11 cellular contexts compared by ENCODE assay signal in the genomic region with DNA sequence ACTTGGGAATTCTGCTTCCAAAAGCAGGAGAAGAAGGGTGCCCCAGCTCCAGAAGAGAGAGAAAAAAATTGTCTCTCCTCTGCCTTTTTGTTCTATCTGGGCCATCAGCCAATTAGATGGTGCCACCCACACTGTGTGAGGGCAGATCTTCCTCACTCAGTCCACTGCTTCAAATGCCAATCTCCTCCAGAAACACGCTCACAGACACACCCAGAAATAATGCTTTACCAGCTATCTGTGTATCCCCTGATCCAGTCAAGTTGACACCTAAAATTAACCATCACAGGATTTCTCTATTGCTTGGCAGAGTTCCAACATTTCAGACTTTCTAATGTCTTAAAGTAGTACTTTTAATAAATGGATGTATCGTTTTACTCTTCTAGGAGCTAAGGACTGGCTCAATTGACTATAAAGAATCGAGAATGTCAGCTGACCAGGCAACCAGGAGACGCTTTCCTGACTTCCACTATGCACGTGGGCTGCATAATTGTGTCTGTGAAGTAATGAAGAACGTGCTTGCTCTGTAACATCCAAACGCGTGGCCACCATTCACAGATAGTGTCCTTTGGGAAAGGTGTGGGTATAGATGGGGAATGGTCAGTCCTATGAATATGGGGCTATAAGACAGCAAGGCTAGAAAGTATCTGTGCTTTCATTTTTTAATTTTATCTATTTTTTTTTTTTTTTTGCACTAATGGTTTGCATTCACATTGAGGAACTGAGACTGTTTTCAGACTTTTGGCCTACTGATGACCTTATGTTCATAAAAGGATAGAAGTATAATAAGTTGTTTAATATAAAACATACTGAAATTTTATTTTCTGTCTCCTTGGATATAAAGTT. TPM values are rescaled to one million over a fixed set of nuclear protein-coding genes. Genes with fewer than 3 reads are reported as not detected.
DNase-seq lines count a peak whose midpoint lies in the region; ATAC-seq, FAIRE-seq and TF ChIP-seq lines count a peak whose summit lies in the region.
"Had no signal": no experiment of that assay in that cellular context is flagged by ENCODE, and none has a peak within 500 bp of the region (broad histone marks: within the 10 kb centered on the region; RNA-seq: fewer than 3 reads in every experiment).

No MANE protein-coding gene starts in this region.

- intact Hi-C loops in pancreas (cut with DNase I) = no loop called here

- WGBS in GM23248 (ENCODE audit: low coverage in 1 of 2, low lambda C conversion rate in 2 of 2, missing lambda C conversion rate in 2 of 2), 2 experiments = 81 to 85% methylated on average over 8 of the region's 8 CpGs
- 76 to 91% methylated on average over 8 of the region's 8 CpGs for WGBS in pancreas, 2 donors

- no peak overlapping the region for H3K9ac ChIP-seq in GM23248

- peak; percentile 55 for DNase-seq in GM23248
- DNase-seq in NCI-H2227 treated with DMSO at 0.1 percent for 48 hours (lab: John Stamatoyannopoulos, UW) = peak; percentile 4
- DNase-seq in renal cortical epithelial cell (ENCODE audit: low read depth) = peak; percentile 30
- no peak for DNase-seq in pancreas
- no peak for DNase-seq in SW480 (ENCODE audit: low spot score)
- no peak for DNase-seq in DMS53 (lab: John Stamatoyannopoulos, UW)
- DNase-seq: activated naive CD8-positive, alpha-beta T cell treated with anti-CD3 and anti-CD28 coated beads, Interleukin-2, amount 50 U/mL, for 24 hours; kidney; NCI-H2029 treated with DMSO at 0.1 percent for 48 hours had no signal

- peak; percentile 67 for ATAC-seq in GM18867 (IDR thresholded peaks at IDR 0.05; ENCODE audit: unreplicated experiment)
- ATAC-seq in pancreas = no peak
- ATAC-seq: activated naive CD8-positive, alpha-beta T cell treated with anti-CD3 and anti-CD28 coated beads, Interleukin-2, amount 50 U/mL, for 24 hours had no signal

- H3K27ac ChIP-seq in GM23248 (no peak overlapping the region), pancreas (no peak overlapping the region)

- in situ Hi-C loops in GM23248 (cut with MboI) = no loop called here

- H3K36me3 ChIP-seq in GM23248 (ENCODE audit: low read depth) (no peaks in the 10 kb centered on the region), pancreas (no peaks in the 10 kb centered on the region)
- H3K36me3 ChIP-seq: Peyer's patch had no signal

- H3K79me2 ChIP-seq in GM23248 (ENCODE audit: insufficient read depth) = no peaks in the 10 kb centered on the region

- no peak overlapping the region for H3K4me2 ChIP-seq in GM23248 (ENCODE audit: unreplicated experiment)

- H3K4me1 ChIP-seq in GM23248 (ENCODE audit: insufficient read depth) (peaks cover 19% of the 10 kb centered on the region), pancreas (no peaks in the 10 kb centered on the region)

- H2AFZ ChIP-seq in GM23248 = no peak overlapping the region

- H3K4me3 ChIP-seq in GM23248 = no peak overlapping the region
- H3K4me3 ChIP-seq in pancreas = no peak overlapping the region
- H3K4me3 ChIP-seq: Peyer's patch had no signal

- peaks cover 12% of the 10 kb centered on the region; the same call in 1 of the 2 replicates for H3F3A ChIP-seq in GM23248 (ENCODE audit: insufficient read depth)

- H4K20me1 ChIP-seq in GM23248 (ENCODE audit: insufficient read depth) = no peaks in the 10 kb centered on the region

- H3K9me3 ChIP-seq in GM23248 (ENCODE audit: low read depth) = no peaks in the 10 kb centered on the region
- no peaks in the 10 kb centered on the region for H3K9me3 ChIP-seq in pancreas
- H3K9me3 ChIP-seq: Peyer's patch had no signal

- no peak for FAIRE-seq in pancreas (lab: Jason Lieb, UNC)
- FAIRE-seq: kidney had no signal

- H3K27me3 ChIP-seq in GM23248 (replicated peaks; ENCODE audit: insufficient read depth) (no peaks in the 10 kb centered on the region), pancreas (no peaks in the 10 kb centered on the region)
- H3K27me3 ChIP-seq: Peyer's patch had no signal

- TF ChIP-seq CTCF in pancreas (IDR thresholded peaks at IDR 0.05) = no peak

- no peaks in the 10 kb centered on the region for H3K9me2 ChIP-seq in GM23248 (ENCODE audit: insufficient read depth)

RNA-seq across cellular contexts. Expression of gene SMIM20, which starts 9.9 kb away (rescaled TPM):
- 24.3 and 35.6 TPM in 2 replicates for total RNA-seq in GM23248 (2014; rRNA removed; shearing (Covaris generic))
- polyA plus RNA-seq in GM23248 (2016; fragmentation: Nextera tagmentation; extraction: Ambion mirVana) (53.0 and 53.7 TPM in 2 replicates), pancreas (10 to 100 TPM; 25.0 to 37.4 TPM)
- total RNA-seq in renal cortical epithelial cell (28.3 and 39.2 TPM in 2 replicates), pancreas (10 to 100 TPM; 11.7 to 20.7 (median 17.8) TPM)

RNA-seq across cellular contexts. Expression of gene SEL1L3, which starts 41.3 kb away (rescaled TPM):
- total RNA-seq in GM23248 (2014; rRNA removed; shearing (Covaris generic)) = 62.8 and 101 TPM in 2 replicates
- polyA plus RNA-seq in GM23248 (2016; fragmentation: Nextera tagmentation; extraction: Ambion mirVana) (23.1 and 24.5 TPM in 2 replicates), pancreas (10 to 100 TPM; 18.4 to 43.2 TPM)
- total RNA-seq in renal cortical epithelial cell (57.7 and 140 TPM in 2 replicates), pancreas (10 to 100 TPM; 31.4 to 76.7 (median 41.0) TPM)

Comparison
In these comparisons a context has a peak if more than half of its experiments do, and no peak if none do; other contexts are left out.
1. DNase-seq: peak in GM23248 (single experiment), NCI-H2227 treated with DMSO at 0.1 percent for 48 hours (single experiment) and renal cortical epithelial cell (single experiment); none in pancreas (0 of 6), SW480 (single experiment) and DMS53 (single experiment).